ENCODE assay signal across 8 cellular contexts in genomic region chr10:100653957-100654834, GRCh38.
DNase-seq lines count a peak whose midpoint lies in the region; ATAC-seq and TF ChIP-seq lines count a peak whose summit lies in the region.

No MANE protein-coding gene starts in this region.

- H3K27me3 ChIP-seq in left ventricle myocardium inferior (ENCODE audit: low read depth) (peaks cover 90% of the 10 kb centered on the region), thymus (ENCODE audit: control insufficient read depth, insufficient read depth) (peaks cover 65% of the 10 kb centered on the region)

- H3K4me3 ChIP-seq in left ventricle myocardium inferior: peak overlapping the region; percentile 40
- H3K4me3 ChIP-seq in thymus (ENCODE audit: low read length): peak overlapping the region; percentile 35

- peaks cover 25% of the 10 kb centered on the region for H3K4me1 ChIP-seq in left ventricle myocardium inferior
- H3K4me1 ChIP-seq in thymus (ENCODE audit: control insufficient read depth, insufficient read depth, low read length): no peaks in the 10 kb centered on the region

- no peaks in the 10 kb centered on the region for H3K36me3 ChIP-seq in left ventricle myocardium inferior
- H3K36me3 ChIP-seq in thymus (ENCODE audit: control insufficient read depth, insufficient read depth): no peaks in the 10 kb centered on the region

- intact Hi-C loops in left ventricle myocardium inferior (cut with micrococcal nuclease): no loop called here
- intact Hi-C loops in left ventricle myocardium superior (cut with micrococcal nuclease): no loop called here

- 2% methylated on average over 64 of the region's 64 CpGs for WGBS in thymus

- DNase-seq in left ventricle myocardium inferior (no peak), left ventricle myocardium superior (no peak), iPS-NIHi7 (ENCODE audit: extremely low spot score) (peak; percentile 59), cerebellum (ENCODE audit: low spot score) (no peak)
- DNase-seq in activated CD8-positive, alpha-beta memory T cell treated with anti-CD3 and anti-CD28 coated beads, Interleukin-2, amount 50 U/mL, for 4 hours: peak; percentile 47

- H3K27ac ChIP-seq in left ventricle myocardium inferior (replicated peaks): no peak overlapping the region
- H3K27ac ChIP-seq in thymus (ENCODE audit: low read depth): no peak overlapping the region

- ATAC-seq in left ventricle myocardium superior (no peak), HG03460 (IDR thresholded peaks at IDR 0.05; ENCODE audit: unreplicated experiment) (no peak), HG02623 (IDR thresholded peaks at IDR 0.05; ENCODE audit: unreplicated experiment) (no peak)

- TF ChIP-seq CTCF in left ventricle myocardium inferior (IDR thresholded peaks at IDR 0.05; ENCODE audit: borderline replicate concordance): no peak

- H3K9me3 ChIP-seq in left ventricle myocardium inferior (replicated peaks) (no peaks in the 10 kb centered on the region), thymus (ENCODE audit: control insufficient read depth) (peaks cover 1% of the 10 kb centered on the region)

Comparison
In these comparisons a context has a peak if more than half of its experiments do, and no peak if none do; other contexts are left out.
1. DNase-seq: peak in activated CD8-positive, alpha-beta memory T cell treated with anti-CD3 and anti-CD28 coated beads, Interleukin-2, amount 50 U/mL, for 4 hours (single experiment) and iPS-NIHi7 (single experiment); none in left ventricle myocardium inferior (single experiment), left ventricle myocardium superior (single experiment) and cerebellum (single experiment).